Comparison of ENCODE assay signal across 1 cellular context in the genomic region with DNA sequence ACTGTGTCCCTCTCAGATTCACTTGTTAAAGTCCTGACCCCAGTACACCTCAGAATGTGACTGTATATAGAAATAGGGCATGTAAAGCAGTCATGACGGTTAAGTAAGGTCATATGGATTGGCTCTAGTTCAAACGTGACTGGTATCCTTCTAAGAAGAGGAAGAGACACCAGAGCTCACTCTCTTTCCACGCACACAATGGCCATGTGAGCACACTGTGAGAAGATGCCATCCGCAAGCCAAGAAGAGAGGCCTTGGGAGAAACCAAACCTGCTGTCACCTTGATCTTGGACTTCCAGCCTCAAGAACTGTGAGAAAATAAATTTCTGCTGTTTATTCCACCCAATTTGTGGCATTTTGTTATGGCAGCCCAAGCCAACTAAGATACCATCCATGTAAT.
TF ChIP-seq lines count a peak whose summit lies in the region.

No MANE protein-coding gene starts in this region.

TF ChIP-seq in H1, 55 proteins besides CTCF, POLR2A, EP300 and RAD21:
- TF ChIP-seq ASH2L (IDR thresholded peaks at IDR 0.05; ENCODE audit: low read length) (no peak), SUZ12 (IDR thresholded peaks at IDR 0.05; ENCODE audit: low read length) (no peak), NANOG (IDR thresholded peaks at IDR 0.05; ENCODE audit: insufficient read depth, low read depth, low read length, poor library complexity, severe bottlenecking) (no peak), RBBP5 (IDR thresholded peaks at IDR 0.05; ENCODE audit: borderline replicate concordance, low read depth, low read length) (no peak), HDAC2 (IDR thresholded peaks at IDR 0.05; ENCODE audit: borderline replicate concordance in 1 of 2, low read depth in 2 of 2, low read length in 2 of 2) (no peak), CTBP2 (IDR thresholded peaks at IDR 0.05; ENCODE audit: borderline replicate concordance, insufficient read depth, insufficient read length, low read length) (no peak), RXRA (IDR thresholded peaks at IDR 0.05; ENCODE audit: insufficient read depth, low read depth, low read length) (no peak), SIX5 (IDR thresholded peaks at IDR 0.05; ENCODE audit: low read depth, low read length) (no peak), CBX5 (IDR thresholded peaks at IDR 0.05; ENCODE audit: low read depth, low read length) (no peak), SP2 (IDR thresholded peaks at IDR 0.05; ENCODE audit: low read length) (no peak), KDM4A (IDR thresholded peaks at IDR 0.05; ENCODE audit: low read depth, low read length, severe bottlenecking) (no peak), CBX8 (IDR thresholded peaks at IDR 0.05; ENCODE audit: borderline replicate concordance, low read depth, low read length) (no peak), GABPA (IDR thresholded peaks at IDR 0.05; ENCODE audit: borderline replicate concordance, insufficient read depth, low read length) (no peak)
